10 cellular contexts compared by ENCODE assay signal in genomic region chr4:28357985-28358384, GRCh38.
A peak's percentile ranks its signal among the peaks of the same experiment; 100 is the strongest.
DNase-seq lines count a peak whose midpoint lies in the region; ATAC-seq, FAIRE-seq and TF ChIP-seq lines count a peak whose summit lies in the region.
"Had no signal": no experiment of that assay in that cellular context is flagged by ENCODE, and none has a peak within 500 bp of the region (broad histone marks: within the 10 kb centered on the region; RNA-seq: fewer than 3 reads in every experiment).

No MANE protein-coding gene starts in this region.

- H3K9me3 ChIP-seq in Caco-2 (no peaks in the 10 kb centered on the region), endothelial cell of umbilical vein (replicated peaks; ENCODE audit: control insufficient read depth, insufficient read depth, low read length) (no peaks in the 10 kb centered on the region), upper lobe of left lung (no peaks in the 10 kb centered on the region)

- no peak overlapping the region for H3K4me2 ChIP-seq in endothelial cell of umbilical vein (ENCODE audit: insufficient read depth, low read length)

- H3K9me1 ChIP-seq in endothelial cell of umbilical vein (replicated peaks; ENCODE audit: control insufficient read depth, extremely low read depth, insufficient read depth, low read length): no peaks in the 10 kb centered on the region

- no peak for TF ChIP-seq POLR2A in endothelial cell of umbilical vein (IDR thresholded peaks at IDR 0.05; ENCODE audit: low read depth, low read length)
- no peak for TF ChIP-seq POLR2A in upper lobe of left lung (IDR thresholded peaks at IDR 0.05)

- H3K4me1 ChIP-seq in Caco-2 (no peaks in the 10 kb centered on the region), endothelial cell of umbilical vein (ENCODE audit: control insufficient read depth, extremely low read depth, insufficient read depth, low read length) (peaks cover 25% of the 10 kb centered on the region), upper lobe of left lung (no peaks in the 10 kb centered on the region)

- intact Hi-C loops in Caco-2 (cut with micrococcal nuclease; ENCODE audit: unreplicated experiment): loop anchor here (1.0 to 2.0 kb wide), 2 partner anchors 79 to 133 kb away; no protein-coding TSS in a partner anchor
- intact Hi-C loops in endothelial cell of umbilical vein (cut with micrococcal nuclease): no loop called here

- H3K27me3 Mint-ChIP-seq in Caco-2 (ENCODE audit: insufficient read depth, unreplicated experiment) (no peaks in the 10 kb centered on the region), neural crest cell (ENCODE audit: low read depth) (no peaks in the 10 kb centered on the region)
- H3K27me3 Mint-ChIP-seq in activated CD4-positive, alpha-beta T cell treated with anti-CD3 and anti-CD28 coated beads, Interleukin-2, amount 10 ng/mL, durations not matched to agents 7 days and 5 days: no peaks in the 10 kb centered on the region
- H3K27me3 Mint-ChIP-seq in activated naive CD4-positive, alpha-beta T cell treated with anti-CD3 and anti-CD28 coated beads, Interleukin-2, amount 10 ng/mL, durations not matched to agents 7 days and 5 days: no peaks in the 10 kb centered on the region
- H3K27me3 Mint-ChIP-seq: central memory CD8-positive, alpha-beta T cell had no signal

- no TSS peak for BruUV-seq in Caco-2 (replicated peaks; lab: Mats Ljungman, UMichigan)
- BruUV-seq in endothelial cell of umbilical vein (replicated peaks; lab: Mats Ljungman, UMichigan): no TSS peak

- no peaks in the 10 kb centered on the region for H3K36me3 Mint-ChIP-seq in Caco-2 (ENCODE audit: insufficient read depth, unreplicated experiment)
- peaks cover 1% of the 10 kb centered on the region for H3K36me3 Mint-ChIP-seq in neural crest cell (ENCODE audit: low read depth)
- no peaks in the 10 kb centered on the region for H3K36me3 Mint-ChIP-seq in activated CD4-positive, alpha-beta T cell treated with anti-CD3 and anti-CD28 coated beads, Interleukin-2, amount 10 ng/mL, durations not matched to agents 7 days and 5 days (ENCODE audit: low read depth)
- no peaks in the 10 kb centered on the region for H3K36me3 Mint-ChIP-seq in activated naive CD4-positive, alpha-beta T cell treated with anti-CD3 and anti-CD28 coated beads, Interleukin-2, amount 10 ng/mL, durations not matched to agents 7 days and 5 days

- TF ChIP-seq CTCF in Caco-2 (IDR thresholded peaks at IDR 0.05; ENCODE audit: insufficient read depth in 1 of 2, low read depth in 1 of 2, low read length in 1 of 2, severe bottlenecking in 1 of 2, unreplicated experiment in 1 of 2) (peak in 1 of 2 experiments; percentile 41), endothelial cell of umbilical vein (IDR thresholded peaks at IDR 0.05; ENCODE audit: extremely low read depth in 1 of 2, insufficient read depth in 1 of 2, low read depth in 1 of 2, low read length in 2 of 2) (peak; percentile 10 to 12), neural crest cell (conservative IDR thresholded peaks at IDR 0.05) (peak; percentile 38), upper lobe of left lung (IDR thresholded peaks at IDR 0.05) (no peak)

- no peak overlapping the region for H3K4me3 ChIP-seq in Caco-2 (ENCODE audit: low read depth, low read length)
- no peak overlapping the region for H3K4me3 ChIP-seq in endothelial cell of umbilical vein (replicated peaks in 1 of 3; ENCODE audit: insufficient read depth in 1 of 3, low read depth in 1 of 3, low read length in 3 of 3)
- H3K4me3 ChIP-seq in upper lobe of left lung: no peak overlapping the region

- H2AFZ ChIP-seq in endothelial cell of umbilical vein (ENCODE audit: low read depth, low read length): peak overlapping the region; percentile 41

- H3K9me3 Mint-ChIP-seq in Caco-2 (ENCODE audit: unreplicated experiment) (no peaks in the 10 kb centered on the region), neural crest cell (peaks cover 5% of the 10 kb centered on the region)
- no peaks in the 10 kb centered on the region for H3K9me3 Mint-ChIP-seq in activated CD4-positive, alpha-beta T cell treated with anti-CD3 and anti-CD28 coated beads, Interleukin-2, amount 10 ng/mL, durations not matched to agents 7 days and 5 days
- H3K9me3 Mint-ChIP-seq in activated naive CD4-positive, alpha-beta T cell treated with anti-CD3 and anti-CD28 coated beads, Interleukin-2, amount 10 ng/mL, durations not matched to agents 7 days and 5 days: no peaks in the 10 kb centered on the region

- H3K27me3 ChIP-seq in Caco-2 (replicated peaks; ENCODE audit: control insufficient read depth, insufficient read depth, low read length): no peaks in the 10 kb centered on the region
- no peaks in the 10 kb centered on the region for H3K27me3 ChIP-seq in endothelial cell of umbilical vein (ENCODE audit: control insufficient read depth in 2 of 2, insufficient read depth in 2 of 2, low read length in 2 of 2)
- H3K27me3 ChIP-seq in upper lobe of left lung: no peaks in the 10 kb centered on the region

- no peak overlapping the region for H3K9ac ChIP-seq in endothelial cell of umbilical vein (replicated peaks; ENCODE audit: extremely low read depth, insufficient read depth, low read length)

- TF ChIP-seq EP300 in upper lobe of left lung (IDR thresholded peaks at IDR 0.05): no peak

- no peak for ATAC-seq in GM21528 (IDR thresholded peaks at IDR 0.05; ENCODE audit: low FRiP score, unreplicated experiment)
- no peak for ATAC-seq in upper lobe of left lung (ENCODE audit: low FRiP score in 2 of 2)

- dilution Hi-C loops in endothelial cell of umbilical vein (cut with MboI; ENCODE audit: extremely low pct_ligation_motif_present, low sequenced_read_pairs): no loop called here

- no peak overlapping the region for H3K27ac Mint-ChIP-seq in Caco-2 (ENCODE audit: unreplicated experiment)
- H3K27ac Mint-ChIP-seq in neural crest cell (ENCODE audit: unreplicated experiment): no peak overlapping the region
- no peak overlapping the region for H3K27ac Mint-ChIP-seq in activated CD4-positive, alpha-beta T cell treated with anti-CD3 and anti-CD28 coated beads, Interleukin-2, amount 10 ng/mL, durations not matched to agents 7 days and 5 days
- no peak overlapping the region for H3K27ac Mint-ChIP-seq in activated naive CD4-positive, alpha-beta T cell treated with anti-CD3 and anti-CD28 coated beads, Interleukin-2, amount 10 ng/mL, durations not matched to agents 7 days and 5 days

- peak; percentile 38 to 43 for DNase-seq in Caco-2
- peak; percentile 5 for DNase-seq in NAMALWA (ENCODE audit: low spot score)
- DNase-seq in endothelial cell of umbilical vein (ENCODE audit: low read depth, low spot score): no peak
- DNase-seq in neural crest cell (ENCODE audit: low read depth, low spot score): no peak
- DNase-seq in activated CD4-positive, alpha-beta T cell treated with anti-CD3 and anti-CD28 coated beads, Interleukin-2, amount 10 ng/mL, durations not matched to agents 7 days and 5 days: no peak
- DNase-seq in activated naive CD4-positive, alpha-beta T cell treated with anti-CD3 and anti-CD28 coated beads, Interleukin-2, amount 10 ng/mL, durations not matched to agents 7 days and 5 days: no peak
- DNase-seq in upper lobe of left lung: no peak
- DNase-seq: NCI-H510A had no signal

- H3K79me2 ChIP-seq in endothelial cell of umbilical vein (ENCODE audit: control insufficient read depth, insufficient read depth, low read length): no peaks in the 10 kb centered on the region

- H3K4me1 Mint-ChIP-seq in Caco-2 (ENCODE audit: low read depth, unreplicated experiment): no peaks in the 10 kb centered on the region
- H3K4me1 Mint-ChIP-seq in neural crest cell: peaks cover 25% of the 10 kb centered on the region
- no peaks in the 10 kb centered on the region for H3K4me1 Mint-ChIP-seq in activated CD4-positive, alpha-beta T cell treated with anti-CD3 and anti-CD28 coated beads, Interleukin-2, amount 10 ng/mL, durations not matched to agents 7 days and 5 days
- no peaks in the 10 kb centered on the region for H3K4me1 Mint-ChIP-seq in activated naive CD4-positive, alpha-beta T cell treated with anti-CD3 and anti-CD28 coated beads, Interleukin-2, amount 10 ng/mL, durations not matched to agents 7 days and 5 days
- H3K4me1 Mint-ChIP-seq: central memory CD8-positive, alpha-beta T cell had no signal

- H3K4me3 Mint-ChIP-seq in Caco-2 (ENCODE audit: unreplicated experiment): no peak overlapping the region
- no peak overlapping the region for H3K4me3 Mint-ChIP-seq in neural crest cell
- no peak overlapping the region for H3K4me3 Mint-ChIP-seq in activated CD4-positive, alpha-beta T cell treated with anti-CD3 and anti-CD28 coated beads, Interleukin-2, amount 10 ng/mL, durations not matched to agents 7 days and 5 days
- no peak overlapping the region for H3K4me3 Mint-ChIP-seq in activated naive CD4-positive, alpha-beta T cell treated with anti-CD3 and anti-CD28 coated beads, Interleukin-2, amount 10 ng/mL, durations not matched to agents 7 days and 5 days
- H3K4me3 Mint-ChIP-seq: central memory CD8-positive, alpha-beta T cell had no signal

- FAIRE-seq in endothelial cell of umbilical vein (lab: Jason Lieb, UNC): no peak

- CTCF ChIA-PET in Caco-2 (lab: Charles Lee) (no interaction called here), endothelial cell of umbilical vein (lab: Charles Lee) (no interaction called here)
- CTCF ChIA-PET in activated CD4-positive, alpha-beta T cell treated with anti-CD3 and anti-CD28 coated beads, Interleukin-2, amount 10 ng/mL, durations not matched to agents 7 days and 5 days (lab: Charles Lee): no interaction called here
- CTCF ChIA-PET in activated naive CD4-positive, alpha-beta T cell treated with anti-CD3 and anti-CD28 coated beads, Interleukin-2, amount 10 ng/mL, durations not matched to agents 7 days and 5 days (lab: Charles Lee): no interaction called here

- H4K20me1 ChIP-seq in endothelial cell of umbilical vein (replicated peaks; ENCODE audit: control insufficient read depth, extremely low read depth, insufficient read depth, low read length): no peaks in the 10 kb centered on the region

- 71 to 73% methylated on average over 4 of the region's 4 CpGs for WGBS in upper lobe of left lung, 2 donors

- H3K36me3 ChIP-seq in Caco-2 (ENCODE audit: control insufficient read depth, insufficient read depth, low read length) (no peaks in the 10 kb centered on the region), endothelial cell of umbilical vein (ENCODE audit: control insufficient read depth in 2 of 2, extremely low read depth in 1 of 2, insufficient read depth in 2 of 2, low read length in 2 of 2) (no peaks in the 10 kb centered on the region), upper lobe of left lung (no peaks in the 10 kb centered on the region)

- POLR2A ChIA-PET in Caco-2 (lab: Charles Lee) (no interaction called here), endothelial cell of umbilical vein (lab: Charles Lee) (no interaction called here)
- POLR2A ChIA-PET in activated CD4-positive, alpha-beta T cell treated with anti-CD3 and anti-CD28 coated beads, Interleukin-2, amount 10 ng/mL, durations not matched to agents 7 days and 5 days (lab: Charles Lee): no interaction called here

- H3K27ac ChIP-seq in endothelial cell of umbilical vein (ENCODE audit: insufficient read depth, low read depth, low read length) (no peak overlapping the region), upper lobe of left lung (no peak overlapping the region)

TF ChIP-seq in endothelial cell of umbilical vein, 7 proteins besides CTCF, POLR2A, EP300 and RAD21 (continues in another document):
- TF ChIP-seq, protein P1, sequence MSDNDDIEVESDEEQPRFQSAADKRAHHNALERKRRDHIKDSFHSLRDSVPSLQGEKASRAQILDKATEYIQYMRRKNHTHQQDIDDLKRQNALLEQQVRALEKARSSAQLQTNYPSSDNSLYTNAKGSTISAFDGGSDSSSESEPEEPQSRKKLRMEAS (IDR thresholded peaks at IDR 0.05; ENCODE audit: insufficient read depth, insufficient read length): no peak

Comparison
In these comparisons a context has a peak if more than half of its experiments do, and no peak if none do; other contexts are left out.
1. DNase-seq: peak in Caco-2 (2 of 2) and NAMALWA (single experiment); none in endothelial cell of umbilical vein (single experiment), neural crest cell (single experiment), activated CD4-positive, alpha-beta T cell treated with anti-CD3 and anti-CD28 coated beads, Interleukin-2, amount 10 ng/mL, durations not matched to agents 7 days and 5 days (single experiment), activated naive CD4-positive, alpha-beta T cell treated with anti-CD3 and anti-CD28 coated beads, Interleukin-2, amount 10 ng/mL, durations not matched to agents 7 days and 5 days (single experiment) and upper lobe of left lung (0 of 2).
2. CTCF ChIP-seq: peak in endothelial cell of umbilical vein (2 of 2) and neural crest cell (single experiment); none in upper lobe of left lung (0 of 6).